In genomic region chr14:104985675-104986486, GRCh38 we compare ENCODE assay signal across 8 cellular contexts.
DNase-seq lines count a peak whose midpoint lies in the region; ATAC-seq and TF ChIP-seq lines count a peak whose summit lies in the region.

CLBA1 (plus strand) TSS chr14:104985788; CDS start chr14:104986432, 644 bp downstream.

- no peak for TF ChIP-seq CTCF in VCaP (conservative IDR thresholded peaks at IDR 0.05)
- TF ChIP-seq CTCF in cardiac fibroblast (IDR thresholded peaks at IDR 0.05; ENCODE audit: low read depth, low read length) = no peak

- H3K4me3 ChIP-seq in cardiac fibroblast (replicated peaks in 1 of 2; ENCODE audit: low read depth in 2 of 2, low read length in 2 of 2) = peak within 1 kb of the TSS; percentile 66 to 79

- peak within 1 kb of the TSS; percentile 71 for H3K27ac ChIP-seq in VCaP

- ATAC-seq in GM18505 (IDR thresholded peaks at IDR 0.05; ENCODE audit: unreplicated experiment) (peak; percentile 93), HG02973 (IDR thresholded peaks at IDR 0.05; ENCODE audit: unreplicated experiment) (peak; percentile 89)

- peak; percentile 98 for DNase-seq in 8988T
- peak; percentile 67 for DNase-seq in NCI-H2107 treated with DMSO at 0.1 percent for 48 hours (lab: John Stamatoyannopoulos, UW; ENCODE audit: unreplicated experiment)
- peak; percentile 85 to 94 for DNase-seq in cardiac fibroblast (ENCODE audit: low read depth in 2 of 2)
- DNase-seq in islet precursor cell = peak; percentile 94
- DNase-seq in stimulated activated CD4-positive, alpha-beta T cell treated with anti-CD3 and anti-CD28 coated beads, Interleukin-12 subunit alpha, Interleukin-12 subunit beta, amount 100 ng/mL, for 24 hours (ENCODE audit: low read depth in 2 of 2) = peak; percentile 72 to 78

- TF ChIP-seq POLR2A in GM18505 (IDR thresholded peaks at IDR 0.05; ENCODE audit: borderline replicate concordance, extremely low read depth, insufficient read depth, insufficient read length) = no peak

Comparison
In these comparisons a context has a peak if more than half of its experiments do, and no peak if none do; other contexts are left out.
1. Peak in every context shown above with its lines: DNase-seq, ATAC-seq, H3K4me3 ChIP-seq and H3K27ac ChIP-seq.